Comparison of ENCODE assay signal across 1 cellular context in the genomic region with DNA sequence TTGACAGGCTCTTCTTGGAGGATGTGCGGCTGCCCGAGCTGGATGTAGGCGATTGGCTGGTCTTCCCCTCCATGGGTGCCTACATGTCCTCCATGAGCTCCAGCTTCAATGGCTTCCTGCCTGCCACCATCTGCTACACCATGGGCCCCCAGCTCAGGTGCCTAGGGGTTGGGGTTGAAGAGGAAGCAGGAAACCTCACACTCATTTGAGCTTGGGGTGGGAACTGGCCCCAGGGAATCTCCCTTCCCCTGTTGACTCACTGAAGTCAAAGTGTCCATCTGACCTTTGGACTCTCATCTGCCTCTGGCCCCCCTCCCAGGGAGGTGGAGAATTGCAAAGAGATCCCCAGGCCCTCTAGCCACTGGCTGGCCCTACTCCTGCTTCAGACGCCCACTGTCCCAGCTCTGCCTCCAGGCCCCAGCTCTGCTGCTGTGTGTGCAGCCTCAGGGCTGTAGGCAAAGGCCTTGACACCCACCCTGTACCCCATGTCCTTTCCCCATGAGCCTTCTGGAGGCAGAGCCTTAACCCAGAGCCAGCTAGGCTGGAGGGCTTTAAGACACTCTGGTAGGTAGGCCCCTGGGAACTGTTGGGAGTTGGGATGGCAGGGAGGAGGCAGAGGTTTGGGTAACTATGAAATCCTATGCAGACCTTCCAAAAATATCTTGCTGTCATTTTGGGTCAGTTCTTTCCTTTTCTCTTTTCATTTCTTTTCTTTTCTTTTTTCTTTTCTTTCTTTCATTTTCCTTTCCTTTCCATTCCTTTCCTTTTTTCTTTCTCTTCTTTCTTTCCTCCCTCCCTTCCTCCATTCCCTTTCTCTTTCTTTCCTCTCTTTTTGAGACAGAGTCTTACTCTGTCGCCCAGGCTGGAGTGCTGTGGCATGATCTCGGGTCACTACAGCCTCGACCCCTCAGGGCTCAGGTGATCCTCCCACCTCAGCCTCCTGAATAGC.
TF ChIP-seq lines count a peak whose summit lies in the region.

No MANE protein-coding gene starts in this region.

TF ChIP-seq in GM12878, 131 proteins besides CTCF, POLR2A, EP300 and RAD21 (continued from another document):
- TF ChIP-seq ZBTB4 (CRISPR knock-in tag; IDR thresholded peaks at IDR 0.05): no peak
- peak; percentile 76 to 89; a peak in 3 of 4 replicates for TF ChIP-seq IKZF2 (IDR thresholded peaks at IDR 0.05)
- TF ChIP-seq SMAD1 (IDR thresholded peaks at IDR 0.05; ENCODE audit: low read depth, partially characterized antibody): peak; percentile 70
- TF ChIP-seq CREB1 (IDR thresholded peaks at IDR 0.05; ENCODE audit: low read depth): no peak
- TF ChIP-seq JUND (IDR thresholded peaks at IDR 0.05; ENCODE audit: low read depth, low read length): peak; percentile 54; the same call in 1 of the 2 replicates
- peak; percentile 96 for TF ChIP-seq IKZF1 (conservative IDR thresholded peaks at IDR 0.05)
- TF ChIP-seq TCF12 (IDR thresholded peaks at IDR 0.05; ENCODE audit: low read depth, low read length): peak; percentile 87
- TF ChIP-seq SREBF1 (IDR thresholded peaks at IDR 0.05; ENCODE audit: low read length): no peak
- TF ChIP-seq E2F4 (IDR thresholded peaks at IDR 0.05; ENCODE audit: low read depth, low read length): no peak
- TF ChIP-seq FOS (IDR thresholded peaks at IDR 0.05; ENCODE audit: borderline replicate concordance, extremely low read depth, insufficient read length): no peak
- TF ChIP-seq GABPA (IDR thresholded peaks at IDR 0.05; ENCODE audit: low read depth): no peak
- no peak for TF ChIP-seq SMAD5 (IDR thresholded peaks at IDR 0.05; ENCODE audit: low read depth)
- TF ChIP-seq SP1 (IDR thresholded peaks at IDR 0.05; ENCODE audit: low read depth, low read length): peak; percentile 36
- peak; percentile 72; the same call in 1 of the 2 replicates for TF ChIP-seq FOXK2 (IDR thresholded peaks at IDR 0.05)
- TF ChIP-seq, protein P1, sequence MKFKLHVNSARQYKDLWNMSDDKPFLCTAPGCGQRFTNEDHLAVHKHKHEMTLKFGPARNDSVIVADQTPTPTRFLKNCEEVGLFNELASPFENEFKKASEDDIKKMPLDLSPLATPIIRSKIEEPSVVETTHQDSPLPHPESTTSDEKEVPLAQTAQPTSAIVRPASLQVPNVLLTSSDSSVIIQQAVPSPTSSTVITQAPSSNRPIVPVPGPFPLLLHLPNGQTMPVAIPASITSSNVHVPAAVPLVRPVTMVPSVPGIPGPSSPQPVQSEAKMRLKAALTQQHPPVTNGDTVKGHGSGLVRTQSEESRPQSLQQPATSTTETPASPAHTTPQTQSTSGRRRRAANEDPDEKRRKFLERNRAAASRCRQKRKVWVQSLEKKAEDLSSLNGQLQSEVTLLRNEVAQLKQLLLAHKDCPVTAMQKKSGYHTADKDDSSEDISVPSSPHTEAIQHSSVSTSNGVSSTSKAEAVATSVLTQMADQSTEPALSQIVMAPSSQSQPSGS (IDR thresholded peaks at IDR 0.05; ENCODE audit: low read length): no peak
- peak; percentile 78 for TF ChIP-seq YY1 (IDR thresholded peaks at IDR 0.05; ENCODE audit: low read depth, low read length)
- TF ChIP-seq, protein P2, sequence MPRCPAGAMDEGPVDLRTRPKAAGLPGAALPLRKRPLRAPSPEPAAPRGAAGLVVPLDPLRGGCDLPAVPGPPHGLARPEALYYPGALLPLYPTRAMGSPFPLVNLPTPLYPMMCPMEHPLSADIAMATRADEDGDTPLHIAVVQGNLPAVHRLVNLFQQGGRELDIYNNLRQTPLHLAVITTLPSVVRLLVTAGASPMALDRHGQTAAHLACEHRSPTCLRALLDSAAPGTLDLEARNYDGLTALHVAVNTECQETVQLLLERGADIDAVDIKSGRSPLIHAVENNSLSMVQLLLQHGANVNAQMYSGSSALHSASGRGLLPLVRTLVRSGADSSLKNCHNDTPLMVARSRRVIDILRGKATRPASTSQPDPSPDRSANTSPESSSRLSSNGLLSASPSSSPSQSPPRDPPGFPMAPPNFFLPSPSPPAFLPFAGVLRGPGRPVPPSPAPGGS (IDR thresholded peaks at IDR 0.05; ENCODE audit: borderline replicate concordance, insufficient read depth, low read depth, low read length, poor library complexity, severe bottlenecking): no peak
- TF ChIP-seq ELK1 (IDR thresholded peaks at IDR 0.05; ENCODE audit: low read depth, low read length): no peak
